In genomic region chr1:17441265-17441992, GRCh38 we compare ENCODE assay signal across 9 cellular contexts. TPM values are rescaled to one million over a fixed set of nuclear protein-coding genes. Genes with fewer than 3 reads are reported as not detected.
DNase-seq lines count a peak whose midpoint lies in the region; ATAC-seq and TF ChIP-seq lines count a peak whose summit lies in the region.
"Had no signal": no experiment of that assay in that cellular context is flagged by ENCODE, and none has a peak within 500 bp of the region (broad histone marks: within the 10 kb centered on the region; RNA-seq: fewer than 3 reads in every experiment).

No MANE protein-coding gene starts in this region.

- peak overlapping the region in 1 of 2 experiments; percentile 87; a peak in 3 of 5 replicates for H3K4me3 Mint-ChIP-seq in H9
- H3K4me3 Mint-ChIP-seq in T-helper 1 cell treated with Interleukin-12 subunit alpha and Interleukin-12 subunit beta and Interleukin-4 antibody, amounts not matched to agents 30 μg/mL and 1 μg/mL, for 36 hours = peak overlapping the region; percentile 45

- peaks cover 33 to 36% of the 10 kb centered on the region in 2 experiments for H3K4me1 Mint-ChIP-seq in H9
- peaks cover 27% of the 10 kb centered on the region for H3K4me1 Mint-ChIP-seq in T-helper 1 cell treated with Interleukin-12 subunit alpha and Interleukin-12 subunit beta and Interleukin-4 antibody, amounts not matched to agents 30 μg/mL and 1 μg/mL, for 36 hours (ENCODE audit: low read depth)

- H2AK5ac ChIP-seq in H9 (ENCODE audit: insufficient read length, low read length) = no peak overlapping the region

- H3K4me1 ChIP-seq in H9 (ENCODE audit: insufficient read depth, low read length) = peaks cover 11% of the 10 kb centered on the region; the same call in 1 of the 2 replicates
- H3K4me1 ChIP-seq in iPS-15b (ENCODE audit: control insufficient read depth, insufficient read depth, low read length) = peaks cover 22% of the 10 kb centered on the region

- no peak overlapping the region for H3K56ac ChIP-seq in H9 (ENCODE audit: insufficient read length, low read depth, low read length)

- no peak overlapping the region for H2BK15ac ChIP-seq in H9 (ENCODE audit: low read depth, low read length)

- no peak overlapping the region for H2BK120ac ChIP-seq in H9 (ENCODE audit: low read depth, low read length, poor library complexity, severe bottlenecking)

- H3K27me3 ChIP-seq in H9 (ENCODE audit: insufficient read depth, low read length) (peaks cover 3% of the 10 kb centered on the region; the same call in 1 of the 2 replicates), iPS-15b (ENCODE audit: control insufficient read depth, insufficient read depth, low read length) (peaks cover 4% of the 10 kb centered on the region)

- H2BK12ac ChIP-seq in H9 (ENCODE audit: insufficient read length, low read depth, low read length) = no peak overlapping the region

- H3K9ac ChIP-seq in H9 (ENCODE audit: extremely low read depth, insufficient read length, low read length) (no peak overlapping the region), iPS-15b (ENCODE audit: low read depth, low read length) (no peak overlapping the region)

- H4K8ac ChIP-seq in H9 (replicated peaks; ENCODE audit: insufficient read length, low read depth, low read length) = no peak overlapping the region

- no peaks in the 10 kb centered on the region for H3K79me1 ChIP-seq in H9 (ENCODE audit: insufficient read depth, low read depth, low read length, poor library complexity, severe bottlenecking)

- H3K4me3 ChIP-seq in iPS-15b (ENCODE audit: low read depth, low read length) = peak overlapping the region; percentile 63

- H3K23ac ChIP-seq in H9 (ENCODE audit: insufficient read length, low read depth, low read length) = no peak overlapping the region

- H3K27me3 Mint-ChIP-seq in H9 (ENCODE audit: low read depth) = peaks cover 16% of the 10 kb centered on the region
- H3K27me3 Mint-ChIP-seq in T-helper 1 cell treated with Interleukin-12 subunit alpha and Interleukin-12 subunit beta and Interleukin-4 antibody, amounts not matched to agents 30 μg/mL and 1 μg/mL, for 36 hours (ENCODE audit: low read depth) = no peaks in the 10 kb centered on the region

- no peak overlapping the region for H3T11ph ChIP-seq in H9 (ENCODE audit: low read length)

- no peaks in the 10 kb centered on the region for H4K20me1 ChIP-seq in H9 (ENCODE audit: control insufficient read depth, insufficient read depth, insufficient read length)

- TF ChIP-seq CTCF in H9 (conservative IDR thresholded peaks at IDR 0.05) = peak; percentile 13; the same call in 1 of the 3 replicates

- no peak overlapping the region for H2BK20ac ChIP-seq in H9 (ENCODE audit: low read depth, low read length, poor library complexity, severe bottlenecking)

- H3K9me3 ChIP-seq in H9 (ENCODE audit: control insufficient read depth, low read depth, low read length) (no peaks in the 10 kb centered on the region), iPS-15b (ENCODE audit: control insufficient read depth, insufficient read depth, low read length) (no peaks in the 10 kb centered on the region)

- peaks cover 13% of the 10 kb centered on the region for H3K79me2 ChIP-seq in H9 (ENCODE audit: insufficient read depth, low read length)

- H4K5ac ChIP-seq in H9 (ENCODE audit: insufficient read length, low read depth, low read length) = no peak overlapping the region

- peaks cover 19% of the 10 kb centered on the region for H3K23me2 ChIP-seq in H9 (ENCODE audit: insufficient read length, low read depth, low read length, poor library complexity, severe bottlenecking)

- no peak overlapping the region for H3K27ac ChIP-seq in H9 (ENCODE audit: insufficient read length, low read depth, low read length)

- peak overlapping the region; percentile 82 for H3K4me2 ChIP-seq in H9 (ENCODE audit: insufficient read depth, insufficient read length, low read length)

- WGBS in H9 (ENCODE audit: extremely low coverage, insufficient read length, low lambda C conversion rate) = no CpG with 5 or more reads among the region's 10 CpGs

- H3K36me3 ChIP-seq in iPS-15b (ENCODE audit: control insufficient read depth, insufficient read depth, low read length) = no peaks in the 10 kb centered on the region

- H2BK5ac ChIP-seq in H9 (ENCODE audit: insufficient read length, low read length) = no peak overlapping the region

- H2AFZ ChIP-seq in H9 (ENCODE audit: low read length) = no peak overlapping the region

- H3K9me3 Mint-ChIP-seq in H9 = peaks cover 2 to 3% of the 10 kb centered on the region in 2 experiments; a peak in 3 of 5 replicates
- H3K9me3 Mint-ChIP-seq in T-helper 1 cell treated with Interleukin-12 subunit alpha and Interleukin-12 subunit beta and Interleukin-4 antibody, amounts not matched to agents 30 μg/mL and 1 μg/mL, for 36 hours = no peaks in the 10 kb centered on the region

- H4K91ac ChIP-seq in H9 (ENCODE audit: insufficient read length, low read depth, low read length) = no peak overlapping the region

- peaks cover 8 to 17% (median 14%) of the 10 kb centered on the region in 3 experiments; a peak in 6 of 7 replicates for H3K36me3 Mint-ChIP-seq in H9 (ENCODE audit: insufficient read depth in 1 of 3, low read depth in 3 of 3)
- H3K36me3 Mint-ChIP-seq in T-helper 1 cell treated with Interleukin-12 subunit alpha and Interleukin-12 subunit beta and Interleukin-4 antibody, amounts not matched to agents 30 μg/mL and 1 μg/mL, for 36 hours (ENCODE audit: low read depth) = peaks cover 5% of the 10 kb centered on the region

- H3K14ac ChIP-seq in H9 (ENCODE audit: insufficient read depth, low read length) = no peak overlapping the region

- H3K4ac ChIP-seq in H9 (ENCODE audit: low read depth, low read length) = no peak overlapping the region

- no peak overlapping the region; a peak in 2 of 7 replicates for H3K27ac Mint-ChIP-seq in H9
- H3K27ac Mint-ChIP-seq in T-helper 1 cell treated with Interleukin-12 subunit alpha and Interleukin-12 subunit beta and Interleukin-4 antibody, amounts not matched to agents 30 μg/mL and 1 μg/mL, for 36 hours = peak overlapping the region; percentile 85

- no peak overlapping the region for H3K18ac ChIP-seq in H9 (ENCODE audit: insufficient read length, low read depth, low read length)

- DNase-seq in AML-193 (lab: John Stamatoyannopoulos, UW) = peak; percentile 23 to 36
- no peak for DNase-seq in H9
- DNase-seq in NCI-H1105 treated with DMSO at 0.1 percent for 48 hours (lab: John Stamatoyannopoulos, UW) = no peak
- DNase-seq: NCI-H1436 had no signal

- ATAC-seq in GM21423 (IDR thresholded peaks at IDR 0.05; ENCODE audit: unreplicated experiment) (no peak), HG03378 (IDR thresholded peaks at IDR 0.05; ENCODE audit: unreplicated experiment) (no peak)
- no peak for ATAC-seq in activated CD4-positive, CD25-positive, alpha-beta regulatory T cell treated with anti-CD3 and anti-CD28 coated beads, Interleukin-2, amount 50 U/mL, for 24 hours

RNA-seq across cellular contexts. Expression of gene RCC2, which starts 2.0 kb away (rescaled TPM):
- 473 and 474 TPM in 2 replicates for total RNA-seq in H9 (2021)

Comparison
In these comparisons a context has a peak if more than half of its experiments do, and no peak if none do; other contexts are left out.
1. DNase-seq: peak in AML-193 (2 of 2); none in H9 (single experiment) and NCI-H1105 treated with DMSO at 0.1 percent for 48 hours (single experiment).